8 cellular contexts compared by ENCODE assay signal in genomic region chr5:77129386-77129785, GRCh38. TPM values are rescaled to one million over a fixed set of nuclear protein-coding genes. Genes with fewer than 3 reads are reported as not detected.
DNase-seq lines count a peak whose midpoint lies in the region; ATAC-seq and TF ChIP-seq lines count a peak whose summit lies in the region.

No MANE protein-coding gene starts in this region.

- H3K27me3 Mint-ChIP-seq in MCF 10A (ENCODE audit: insufficient read depth, unreplicated experiment) = no peaks in the 10 kb centered on the region

- H3K9me3 Mint-ChIP-seq in MCF 10A (ENCODE audit: unreplicated experiment) = no peaks in the 10 kb centered on the region

- peak; percentile 44 for DNase-seq in MCF 10A (ENCODE audit: unreplicated experiment)
- DNase-seq in breast epithelium (ENCODE audit: low spot score in 2 of 2) = no peak
- DNase-seq in NCI-H69 (lab: John Stamatoyannopoulos, UW) = peak; percentile 83
- DNase-seq in epithelial cell of esophagus (ENCODE audit: low read depth) = peak; percentile 14
- DNase-seq in superior temporal gyrus (ENCODE audit: extremely low spot score) = peak; percentile 45

- BruUV-seq in MCF 10A (replicated peaks; lab: Mats Ljungman, UMichigan) = no TSS peak

- POLR2A ChIA-PET in MCF 10A (lab: Yijun Ruan, JAX) = interaction anchor here (0.6 to 0.9 kb wide), 2 partner anchors 10 to 20 kb away, joined by 3 to 4 read pairs; no protein-coding TSS in a partner anchor

- H3K4me1 Mint-ChIP-seq in MCF 10A (ENCODE audit: insufficient read depth, unreplicated experiment) = peaks cover 20% of the 10 kb centered on the region

- H3K4me1 ChIP-seq in breast epithelium = no peaks in the 10 kb centered on the region

- H3K36me3 Mint-ChIP-seq in MCF 10A (ENCODE audit: insufficient read depth, unreplicated experiment) = no peaks in the 10 kb centered on the region

- TF ChIP-seq POLR2A in breast epithelium (IDR thresholded peaks at IDR 0.05) = no peak

- H3K36me3 ChIP-seq in breast epithelium = no peaks in the 10 kb centered on the region

- TF ChIP-seq CTCF in MCF 10A (IDR thresholded peaks at IDR 0.05; ENCODE audit: unreplicated experiment) (peak; percentile 33), breast epithelium (IDR thresholded peaks at IDR 0.05) (peak in 1 of 3 donors; percentile 7), epithelial cell of esophagus (IDR thresholded peaks at IDR 0.05; ENCODE audit: insufficient read depth, low read depth, low read length, missing control alignments) (peak; percentile 30)

- H3K4me3 Mint-ChIP-seq in MCF 10A (ENCODE audit: unreplicated experiment) = no peak overlapping the region

- intact Hi-C loops in MCF 10A (cut with micrococcal nuclease) (no loop called here), breast epithelium (cut with DNase I; ENCODE audit: low total_unique reads) (no loop called here)

- ATAC-seq in GM21381 (IDR thresholded peaks at IDR 0.05; ENCODE audit: unreplicated experiment) (no peak), GM19455 (IDR thresholded peaks at IDR 0.05; ENCODE audit: unreplicated experiment) (no peak), HG03025 (IDR thresholded peaks at IDR 0.05; ENCODE audit: low FRiP score, unreplicated experiment) (no peak)

- no peak overlapping the region for H3K27ac Mint-ChIP-seq in MCF 10A (ENCODE audit: low read depth, unreplicated experiment)

- no peak overlapping the region for H3K27ac ChIP-seq in breast epithelium

- no peaks in the 10 kb centered on the region for H3K27me3 ChIP-seq in breast epithelium

- no peaks in the 10 kb centered on the region for H3K9me3 ChIP-seq in breast epithelium

- H3K4me3 ChIP-seq in breast epithelium (no peak overlapping the region), epithelial cell of esophagus (ENCODE audit: low read length) (no peak overlapping the region)

- CTCF ChIA-PET in MCF 10A (lab: Yijun Ruan, JAX) = interaction anchor here (0.8 to 2.2 kb wide), 3 partner anchors 14 to 363 kb away, joined by 3 to 7 read pairs (median 5); partner anchors contain the start of gene WDR41

RNA-seq across cellular contexts. Expression of gene ZBED3, which starts 42.3 kb away (rescaled TPM):
- total RNA-seq in MCF 10A (2022) (9.8 and 14.8 TPM in 2 replicates), breast epithelium (10 to 100 TPM in 1 of 3 donors, 1 to 10 TPM in 2; 4.8 to 46.7 (median 5.9) TPM)

Comparison
In these comparisons a context has a peak if more than half of its experiments do, and no peak if none do; other contexts are left out.
1. DNase-seq: peak in MCF 10A (single experiment), NCI-H69 (single experiment), epithelial cell of esophagus (single experiment) and superior temporal gyrus (single experiment); none in breast epithelium (0 of 2).